ENCODE assay signal across 29 cellular contexts in the genomic region with DNA sequence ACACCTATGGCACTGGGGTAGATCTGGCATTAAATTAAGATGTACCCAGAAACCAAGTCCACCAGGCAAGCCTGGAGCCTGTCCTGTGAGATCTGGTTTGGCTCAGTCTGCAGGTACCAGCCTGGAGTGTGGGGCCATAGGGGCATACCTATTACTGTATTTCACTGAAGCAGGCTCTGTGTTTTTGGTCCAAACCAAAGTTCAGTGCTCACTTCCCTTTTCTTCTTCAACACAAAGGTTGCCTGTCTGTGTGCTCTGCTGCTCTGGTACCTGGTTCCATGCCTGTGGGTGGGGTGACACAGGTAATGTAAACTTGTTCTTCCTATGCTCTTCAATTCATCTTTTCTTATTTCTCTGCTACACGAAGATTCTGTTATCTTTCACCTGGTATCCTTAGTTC. TPM values are rescaled to one million over a fixed set of nuclear protein-coding genes. Genes with fewer than 3 reads are reported as not detected.
"Had no signal": no experiment of that assay in that cellular context is flagged by ENCODE, and none has a peak within 500 bp of the region (broad histone marks: within the 10 kb centered on the region; RNA-seq: fewer than 3 reads in every experiment).

No MANE protein-coding gene starts in this region.

- H3K4me1 ChIP-seq: colonic mucosa, esophagus squamous epithelium, gastrocnemius medialis, heart right ventricle, left lung, lower lobe of right lung had no signal

- H3K27ac Mint-ChIP-seq: dendritic cell treated with granulocyte-macrophage colony-stimulating factor and Interleukin-4, amounts not matched to agents 40 ng/mL and 50 ng/mL, for 4 days; effector memory CD8-positive, alpha-beta T cell; endodermal cell; naive thymus-derived CD8-positive, alpha-beta T cell had no signal

- ATAC-seq: effector memory CD8-positive, alpha-beta T cell; esophagus mucosa; gastrocnemius medialis; heart right ventricle; left cardiac atrium; left lung; left ventricle myocardium superior; naive thymus-derived CD8-positive, alpha-beta T cell had no signal

- FAIRE-seq: endometrium, islet of Langerhans, keratinocyte had no signal

- H3K27me3 ChIP-seq: colonic mucosa, esophagus squamous epithelium, gastrocnemius medialis, heart right ventricle, left lung had no signal

- H3K9me3 ChIP-seq: colonic mucosa, esophagus squamous epithelium, gastrocnemius medialis had no signal

- H3K4me3 Mint-ChIP-seq: dendritic cell treated with granulocyte-macrophage colony-stimulating factor and Interleukin-4, amounts not matched to agents 40 ng/mL and 50 ng/mL, for 4 days; effector memory CD8-positive, alpha-beta T cell; endodermal cell; naive thymus-derived CD8-positive, alpha-beta T cell had no signal

- DNase-seq: colonic mucosa; cortex of kidney; effector CD8-positive, alpha-beta T cell; effector memory CD8-positive, alpha-beta T cell; endodermal cell; erythroblast; esophagus squamous epithelium; foreskin fibroblast; foreskin melanocyte; gastrocnemius medialis; glutamatergic neuron; head of caudate nucleus; heart right ventricle; hippocampal formation; left cardiac atrium; left lung; left ventricle myocardium superior; lower lobe of right lung; mesendoderm; midbrain; naive thymus-derived CD8-positive, alpha-beta T cell had no signal

- H3K27ac ChIP-seq: colonic mucosa, epithelial cell of prostate, esophagus squamous epithelium, gastrocnemius medialis, heart right ventricle, left lung, lower lobe of right lung had no signal

- H3K4me3 ChIP-seq: colonic mucosa, esophagus squamous epithelium, gastrocnemius medialis, heart right ventricle, left lung, lower lobe of right lung had no signal

- H3K4me1 Mint-ChIP-seq: endodermal cell; naive thymus-derived CD8-positive, alpha-beta T cell had no signal

- H3K36me3 ChIP-seq: colonic mucosa, esophagus squamous epithelium, gastrocnemius medialis, heart right ventricle, left lung, lower lobe of right lung had no signal

RNA-seq across cellular contexts. Expression of a gene that starts 19.8 kb away (rescaled TPM):
- total RNA-seq: gastrocnemius medialis; glomerular endothelial cell; left lung; lower lobe of right lung; lung microvascular endothelial cell; naive thymus-derived CD8-positive, alpha-beta T cell had no signal
- polyA plus RNA-seq: naive thymus-derived CD8-positive, alpha-beta T cell had no signal
